31 cellular contexts compared by ENCODE assay signal in genomic region chr4:177391953-177392352, GRCh38. TPM values are rescaled to one million over a fixed set of nuclear protein-coding genes. Genes with fewer than 3 reads are reported as not detected.
DNase-seq lines count a peak whose midpoint lies in the region; ATAC-seq, FAIRE-seq and TF ChIP-seq lines count a peak whose summit lies in the region.
"Had no signal": no experiment of that assay in that cellular context is flagged by ENCODE, and none has a peak within 500 bp of the region (broad histone marks: within the 10 kb centered on the region; RNA-seq: fewer than 3 reads in every experiment).

No MANE protein-coding gene starts in this region.

- no peak overlapping the region for H2AK9ac ChIP-seq in IMR-90 (replicated peaks; ENCODE audit: low read depth, low read length, poor library complexity)

- no peak overlapping the region for H3K56ac ChIP-seq in IMR-90 (ENCODE audit: extremely low read depth, insufficient read depth, low read length)

- H3K9me2 ChIP-seq in SK-N-SH, result no peaks in the 10 kb centered on the region

- H3K9me1 ChIP-seq in IMR-90 (ENCODE audit: insufficient read depth, low read length), result no peaks in the 10 kb centered on the region

- no peak overlapping the region for H3K14ac ChIP-seq in IMR-90 (replicated peaks; ENCODE audit: low read depth, low read length)

- no peaks in the 10 kb centered on the region for H3K4me1 ChIP-seq in IMR-90 (ENCODE audit: control insufficient read depth, insufficient read depth, low read length)
- H3K4me1 ChIP-seq in astrocyte (ENCODE audit: insufficient read depth, low read length), result no peaks in the 10 kb centered on the region
- peaks cover 0 to 16% of the 10 kb centered on the region in 2 donors for H3K4me1 ChIP-seq in naive thymus-derived CD4-positive, alpha-beta T cell (ENCODE audit: control insufficient read depth in 2 of 2, insufficient read depth in 2 of 2, low read length in 2 of 2)
- H3K4me1 ChIP-seq in SK-N-SH (ENCODE audit: control insufficient read depth in 1 of 2, insufficient read depth in 2 of 2, low read depth in 1 of 2, low read length in 1 of 2), result no peaks in the 10 kb centered on the region
- H3K4me1 ChIP-seq: right atrium auricular region, spleen, stomach, thyroid gland had no signal

- no CpG with 5 or more reads among the region's 6 CpGs for WGBS in IMR-90 (ENCODE audit: extremely low coverage in 2 of 2, insufficient read length in 1 of 2), 2 experiments
- 70% methylated on average over 6 of the region's 6 CpGs for WGBS in SK-N-SH (ENCODE audit: low lambda C conversion rate)

- H3K4me2 ChIP-seq in IMR-90 (ENCODE audit: low read depth, low read length) (no peak overlapping the region), astrocyte (ENCODE audit: low read length) (no peak overlapping the region), SK-N-SH (no peak overlapping the region)

- H3K18ac ChIP-seq in IMR-90 (ENCODE audit: low read depth, low read length), result no peak overlapping the region

- no peak for TF ChIP-seq POLR2A in IMR-90 (IDR thresholded peaks at IDR 0.05; ENCODE audit: low read depth, low read length)

- ATAC-seq in IMR-90 (ENCODE audit: low read depth) (no peak), HG02798 (IDR thresholded peaks at IDR 0.05; ENCODE audit: poor library complexity, unreplicated experiment) (no peak)
- no peak for ATAC-seq in naive thymus-derived CD4-positive, alpha-beta T cell
- ATAC-seq: effector memory CD8-positive, alpha-beta T cell; Panc1 had no signal

- H2BK20ac ChIP-seq in IMR-90 (ENCODE audit: low read depth, low read length), result no peak overlapping the region

- BruUV-seq in IMR-90 (replicated peaks; lab: Mats Ljungman, UMichigan), result no TSS peak

- no peaks in the 10 kb centered on the region for H3K9me3 ChIP-seq in IMR-90 (ENCODE audit: control insufficient read depth, insufficient read depth, low read length)
- H3K9me3 ChIP-seq in astrocyte (ENCODE audit: insufficient read depth, low read depth, low read length), result no peaks in the 10 kb centered on the region
- no peaks in the 10 kb centered on the region for H3K9me3 ChIP-seq in naive thymus-derived CD4-positive, alpha-beta T cell (ENCODE audit: control insufficient read depth in 2 of 3, low read length in 3 of 3)
- no peaks in the 10 kb centered on the region for H3K9me3 ChIP-seq in SK-N-SH
- H3K9me3 ChIP-seq: right atrium auricular region, spleen, stomach, thyroid gland had no signal

- peaks cover 40% of the 10 kb centered on the region for H3K4me1 Mint-ChIP-seq in activated naive CD4-positive, alpha-beta T cell treated with anti-CD3 and anti-CD28 coated beads, Interleukin-2, amount 10 ng/mL, durations not matched to agents 7 days and 5 days
- peaks cover 20% of the 10 kb centered on the region for H3K4me1 Mint-ChIP-seq in astrocyte (ENCODE audit: low read depth, unreplicated experiment)
- peaks cover 12 to 45% (median 32%) of the 10 kb centered on the region in 7 donors for H3K4me1 Mint-ChIP-seq in naive thymus-derived CD4-positive, alpha-beta T cell

- H2BK15ac ChIP-seq in IMR-90 (ENCODE audit: low read depth, low read length), result no peak overlapping the region

- peak; percentile 23 for FAIRE-seq in astrocyte (lab: Jason Lieb, UNC)
- FAIRE-seq: GM19239 had no signal

- H3K27ac ChIP-seq in IMR-90 (ENCODE audit: insufficient read depth, low read length) (no peak overlapping the region), astrocyte (ENCODE audit: low read depth, low read length) (no peak overlapping the region), SK-N-SH (ENCODE audit: low read depth in 2 of 2, low read length in 1 of 2) (no peak overlapping the region)
- no peak overlapping the region for H3K27ac ChIP-seq in naive thymus-derived CD4-positive, alpha-beta T cell (ENCODE audit: low read depth, low read length)
- H3K27ac ChIP-seq: HL-60, right atrium auricular region, spleen, stomach, thyroid gland had no signal

- peak overlapping the region; percentile 59 for H3K27ac Mint-ChIP-seq in activated naive CD4-positive, alpha-beta T cell treated with anti-CD3 and anti-CD28 coated beads, Interleukin-2, amount 10 ng/mL, durations not matched to agents 7 days and 5 days
- H3K27ac Mint-ChIP-seq in astrocyte (ENCODE audit: unreplicated experiment), result peak overlapping the region; percentile 1
- peak overlapping the region in 7 of 9 donors; percentile 8 to 84 (median 75) for H3K27ac Mint-ChIP-seq in naive thymus-derived CD4-positive, alpha-beta T cell
- H3K27ac Mint-ChIP-seq: activated naive CD8-positive, alpha-beta T cell treated with anti-CD3 and anti-CD28 coated beads for 36 hours; CD4-positive, CD25-positive, alpha-beta regulatory T cell; effector memory CD8-positive, alpha-beta T cell; T-helper 2 cell treated with Interferon-gamma antibody and Interleukin-4, amounts not matched to agents 5 μg/mL and 100 μg/mL, for 36 hours had no signal

- H3K23ac ChIP-seq in IMR-90 (ENCODE audit: low read depth, low read length), result no peak overlapping the region

- no peak overlapping the region for H2BK5ac ChIP-seq in IMR-90 (ENCODE audit: low read depth, low read length, poor library complexity, severe bottlenecking)

- peaks cover 13% of the 10 kb centered on the region for H3K27me3 Mint-ChIP-seq in activated naive CD4-positive, alpha-beta T cell treated with anti-CD3 and anti-CD28 coated beads, Interleukin-2, amount 10 ng/mL, durations not matched to agents 7 days and 5 days
- no peaks in the 10 kb centered on the region for H3K27me3 Mint-ChIP-seq in astrocyte (ENCODE audit: low read depth, unreplicated experiment)
- H3K27me3 Mint-ChIP-seq in naive thymus-derived CD4-positive, alpha-beta T cell, result peaks cover 0 to 16% (median 0%) of the 10 kb centered on the region in 5 donors
- H3K27me3 Mint-ChIP-seq: activated naive CD8-positive, alpha-beta T cell treated with anti-CD3 and anti-CD28 coated beads for 36 hours; effector memory CD8-positive, alpha-beta T cell had no signal

- H2BK120ac ChIP-seq in IMR-90 (ENCODE audit: low read depth, low read length), result no peak overlapping the region

- no peak overlapping the region for H4K8ac ChIP-seq in IMR-90 (ENCODE audit: low read depth in 2 of 2, low read length in 2 of 2)

- H4K91ac ChIP-seq in IMR-90 (ENCODE audit: insufficient read depth, low read depth, low read length), result no peak overlapping the region

- no peaks in the 10 kb centered on the region for H3K9me3 Mint-ChIP-seq in activated naive CD4-positive, alpha-beta T cell treated with anti-CD3 and anti-CD28 coated beads, Interleukin-2, amount 10 ng/mL, durations not matched to agents 7 days and 5 days
- no peaks in the 10 kb centered on the region for H3K9me3 Mint-ChIP-seq in astrocyte (ENCODE audit: unreplicated experiment)
- no peaks in the 10 kb centered on the region for H3K9me3 Mint-ChIP-seq in naive thymus-derived CD4-positive, alpha-beta T cell
- H3K9me3 Mint-ChIP-seq: activated naive CD8-positive, alpha-beta T cell treated with anti-CD3 and anti-CD28 coated beads for 36 hours; effector memory CD8-positive, alpha-beta T cell; T-helper 2 cell treated with Interferon-gamma antibody and Interleukin-4, amounts not matched to agents 5 μg/mL and 100 μg/mL, for 36 hours had no signal

- H3K36me3 ChIP-seq in IMR-90 (ENCODE audit: control insufficient read depth, insufficient read depth, low read length) (no peaks in the 10 kb centered on the region), astrocyte (ENCODE audit: insufficient read depth, low read length) (no peaks in the 10 kb centered on the region), SK-N-SH (replicated peaks in 1 of 2; ENCODE audit: control insufficient read depth in 1 of 2, insufficient read depth in 2 of 2, low read length in 1 of 2) (no peaks in the 10 kb centered on the region)
- no peaks in the 10 kb centered on the region for H3K36me3 ChIP-seq in naive thymus-derived CD4-positive, alpha-beta T cell (ENCODE audit: control insufficient read depth in 2 of 3, insufficient read depth in 3 of 3, low read length in 3 of 3)
- H3K36me3 ChIP-seq: right atrium auricular region, spleen, stomach, thyroid gland had no signal

- in situ Hi-C loops in IMR-90 (cut with MboI; ENCODE audit: low sequenced_read_pairs), result no loop called here

- no peak for TF ChIP-seq CTCF in IMR-90 (conservative IDR thresholded peaks at IDR 0.05; ENCODE audit: low read depth, low read length)
- TF ChIP-seq CTCF in astrocyte (IDR thresholded peaks at IDR 0.05; ENCODE audit: insufficient read depth, low read depth, low read length), result no peak
- TF ChIP-seq CTCF in SK-N-SH (IDR thresholded peaks at IDR 0.05), result no peak

- CTCF ChIA-PET in activated naive CD4-positive, alpha-beta T cell treated with anti-CD3 and anti-CD28 coated beads, Interleukin-2, amount 10 ng/mL, durations not matched to agents 7 days and 5 days (lab: Charles Lee), result no interaction called here
- CTCF ChIA-PET in IMR-90 (lab: Yijun Ruan, JAX), result interaction anchor here (0.5 kb wide), 1 partner anchor 10 kb away, joined by 3 read pairs; no protein-coding TSS in a partner anchor
- CTCF ChIA-PET in naive thymus-derived CD4-positive, alpha-beta T cell (lab: Charles Lee), result interaction anchor here (0.7 kb wide), 1 partner anchor 1068 kb away, joined by 3 read pairs; no protein-coding TSS in a partner anchor
- CTCF ChIA-PET in SK-N-SH (lab: Yijun Ruan, JAX), result no interaction called here

- H4K5ac ChIP-seq in IMR-90 (ENCODE audit: low read depth, low read length), result no peak overlapping the region

- H4K20me1 ChIP-seq in IMR-90 (ENCODE audit: insufficient read depth, low read length) (no peaks in the 10 kb centered on the region), astrocyte (ENCODE audit: insufficient read depth, low read length) (no peaks in the 10 kb centered on the region), SK-N-SH (ENCODE audit: insufficient read depth) (no peaks in the 10 kb centered on the region)

- no peak overlapping the region for H3K4ac ChIP-seq in IMR-90 (ENCODE audit: low read depth, low read length)

- TF ChIP-seq RAD21 in IMR-90 (IDR thresholded peaks at IDR 0.05; ENCODE audit: low read length) (no peak), SK-N-SH (IDR thresholded peaks at IDR 0.05; ENCODE audit: low read length) (no peak)

- dilution Hi-C loops in IMR-90 (cut with HindIII; ENCODE audit: low sequenced_read_pairs, unreplicated experiment), result no loop called here

- H2AK5ac ChIP-seq in IMR-90 (ENCODE audit: low read depth, low read length), result no peak overlapping the region

- POLR2A ChIA-PET in IMR-90 (lab: Charles Lee; ENCODE audit: unreplicated experiment) (no interaction called here), SK-N-SH (lab: Yijun Ruan, JAX) (no interaction called here)
- POLR2A ChIA-PET in naive thymus-derived CD4-positive, alpha-beta T cell (lab: Charles Lee), result interaction anchor here (6.5 kb wide), 1 partner anchor 50 kb away, joined by 72 read pairs; the partner anchor contains the start of gene AGA

- no peak overlapping the region for H3K9ac ChIP-seq in IMR-90 (ENCODE audit: low read depth, low read length)
- H3K9ac ChIP-seq in astrocyte (ENCODE audit: low read length), result no peak overlapping the region
- no peak overlapping the region for H3K9ac ChIP-seq in SK-N-SH

- H3K27me3 ChIP-seq in IMR-90 (ENCODE audit: control insufficient read depth, insufficient read depth, low read length), result no peaks in the 10 kb centered on the region
- no peaks in the 10 kb centered on the region for H3K27me3 ChIP-seq in astrocyte (ENCODE audit: insufficient read depth, low read length)
- no peaks in the 10 kb centered on the region for H3K27me3 ChIP-seq in naive thymus-derived CD4-positive, alpha-beta T cell (ENCODE audit: control insufficient read depth in 2 of 2, insufficient read depth in 2 of 2, low read length in 2 of 2)
- no peaks in the 10 kb centered on the region for H3K27me3 ChIP-seq in SK-N-SH (ENCODE audit: insufficient read depth)
- H3K27me3 ChIP-seq: right atrium auricular region, stomach, thyroid gland had no signal

- H3F3A ChIP-seq in SK-N-SH (replicated peaks; ENCODE audit: insufficient read depth), result no peaks in the 10 kb centered on the region

- H3K79me2 ChIP-seq in astrocyte (ENCODE audit: insufficient read depth, low read length) (no peaks in the 10 kb centered on the region), SK-N-SH (ENCODE audit: insufficient read depth) (no peaks in the 10 kb centered on the region)

- no peak overlapping the region for H2AFZ ChIP-seq in IMR-90 (replicated peaks; ENCODE audit: low read length, poor library complexity)
- H2AFZ ChIP-seq in astrocyte (ENCODE audit: low read depth, low read length), result no peak overlapping the region
- no peak overlapping the region for H2AFZ ChIP-seq in SK-N-SH (ENCODE audit: low read depth)

- TF ChIP-seq EP300 in SK-N-SH (IDR thresholded peaks at IDR 0.05; ENCODE audit: borderline replicate concordance in 1 of 2, low read depth in 1 of 2, low read length in 1 of 2), result no peak

- no peaks in the 10 kb centered on the region for H3K36me3 Mint-ChIP-seq in activated naive CD4-positive, alpha-beta T cell treated with anti-CD3 and anti-CD28 coated beads, Interleukin-2, amount 10 ng/mL, durations not matched to agents 7 days and 5 days
- no peaks in the 10 kb centered on the region for H3K36me3 Mint-ChIP-seq in astrocyte (ENCODE audit: low read depth, unreplicated experiment)
- no peaks in the 10 kb centered on the region for H3K36me3 Mint-ChIP-seq in naive thymus-derived CD4-positive, alpha-beta T cell
- H3K36me3 Mint-ChIP-seq: activated naive CD8-positive, alpha-beta T cell treated with anti-CD3 and anti-CD28 coated beads for 36 hours; CD4-positive, CD25-positive, alpha-beta regulatory T cell had no signal

- intact Hi-C loops in IMR-90 (cut with micrococcal nuclease), result no loop called here
- intact Hi-C loops in naive thymus-derived CD4-positive, alpha-beta T cell (cut with micrococcal nuclease), result loop anchor here (2.0 to 5.0 kb wide), 2 partner anchors 51 to 85 kb away; partner anchors contain the start of genes AGA (in 1 of the 2) and NEIL3 (in 1 of the 2)

- no peak overlapping the region for H3K4me3 ChIP-seq in IMR-90 (ENCODE audit: insufficient read depth, low read depth, low read length)
- no peak overlapping the region for H3K4me3 ChIP-seq in astrocyte (ENCODE audit: insufficient read depth, low read depth, low read length)
- H3K4me3 ChIP-seq in naive thymus-derived CD4-positive, alpha-beta T cell (ENCODE audit: low read length), result no peak overlapping the region
- H3K4me3 ChIP-seq in SK-N-SH (ENCODE audit: low read depth in 2 of 2, low read length in 1 of 2), result no peak overlapping the region
- H3K4me3 ChIP-seq: right atrium auricular region, spleen, stomach, thyroid gland had no signal

- no peak overlapping the region for H3K4me3 Mint-ChIP-seq in activated naive CD4-positive, alpha-beta T cell treated with anti-CD3 and anti-CD28 coated beads, Interleukin-2, amount 10 ng/mL, durations not matched to agents 7 days and 5 days
- no peak overlapping the region for H3K4me3 Mint-ChIP-seq in astrocyte (ENCODE audit: unreplicated experiment)
- peak overlapping the region in 9 of 10 donors; percentile 2 to 78 (median 74) for H3K4me3 Mint-ChIP-seq in naive thymus-derived CD4-positive, alpha-beta T cell
- H3K4me3 Mint-ChIP-seq: activated naive CD8-positive, alpha-beta T cell treated with anti-CD3 and anti-CD28 coated beads for 36 hours; effector memory CD8-positive, alpha-beta T cell; T-helper 2 cell treated with Interferon-gamma antibody and Interleukin-4, amounts not matched to agents 5 μg/mL and 100 μg/mL, for 36 hours had no signal

- DNase-seq in activated naive CD4-positive, alpha-beta T cell treated with anti-CD3 and anti-CD28 coated beads, Interleukin-2, amount 10 ng/mL, durations not matched to agents 7 days and 5 days, result no peak
- DNase-seq in activated naive CD4-positive, alpha-beta T cell treated with Interleukin-2 at 50 U/mL for 16 hours, result no peak
- DNase-seq in IMR-90 (no peak), astrocyte (ENCODE audit: low read depth) (no peak), SK-N-SH (no peak), GF-D8 (lab: John Stamatoyannopoulos, UW) (no peak)
- DNase-seq in naive thymus-derived CD4-positive, alpha-beta T cell, result no peak
- DNase-seq: activated CD4-positive, alpha-beta T cell treated with anti-CD3 and anti-CD28 coated beads for 48 hours; activated naive CD8-positive, alpha-beta T cell treated with anti-CD3 and anti-CD28 coated beads for 36 hours; AML-193; CD4-positive, CD25-positive, alpha-beta regulatory T cell; central memory CD4-positive, alpha-beta T cell; effector memory CD8-positive, alpha-beta T cell; glutamatergic neuron; Karpas-422; mesendoderm; NCI-H1417 treated with DMSO at 0.1 percent for 48 hours; NCI-H2081; NCI-H2227 treated with DMSO at 0.1 percent for 48 hours; NCI-H526; SHP77; spleen; stimulated activated CD8-positive, alpha-beta memory T cell treated with anti-CD3 and anti-CD28 coated beads, Interleukin-4, amount 100 ng/mL, for 48 hours; stomach; thyroid gland had no signal

- H3K79me1 ChIP-seq in IMR-90 (ENCODE audit: low read depth in 1 of 2, low read length in 2 of 2), result no peaks in the 10 kb centered on the region

RNA-seq across cellular contexts. Expression of gene AGA, which starts 50.3 kb away (rescaled TPM):
- total RNA-seq in IMR-90 (2012; rRNA removed), result 35.8 and 38.5 TPM in 2 replicates
- polyA plus RNA-seq in IMR-90 (2012; rRNA removed), result 24.7 and 26.3 TPM in 2 replicates
- 21.4 and 27.6 TPM in 2 replicates for polyA plus RNA-seq in IMR-90 (2012; cell fraction: cytosol; rRNA removed)
- 9.2 and 18.4 TPM in 2 replicates for polyA plus RNA-seq in IMR-90 (2012; cell fraction: nucleus; rRNA removed; ENCODE audit: low replicate concordance)
- total RNA-seq in astrocyte, result 15.1 and 17.1 TPM in 2 replicates
- 10 to 100 TPM; 20.4 to 28.4 (median 24.0) TPM for total RNA-seq in naive thymus-derived CD4-positive, alpha-beta T cell
- polyA plus RNA-seq in naive thymus-derived CD4-positive, alpha-beta T cell, result 10 to 100 TPM; 27.0 to 32.8 TPM
- 36.8 and 41.7 TPM in 2 replicates for polyA plus RNA-seq in SK-N-SH (2012; rRNA removed)
- 40.6 and 43.8 TPM in 2 replicates for polyA plus RNA-seq in SK-N-SH (2012; cell fraction: cytosol; rRNA removed)
- 27.7 and 37.2 TPM in 2 replicates for polyA plus RNA-seq in SK-N-SH (2012; cell fraction: nucleus; rRNA removed)

Comparison
In these comparisons a context has a peak if more than half of its experiments do, and no peak if none do; other contexts are left out.
1. H3K27ac Mint-ChIP-seq: peak in every context shown above with its lines; median percentile 75 in naive thymus-derived CD4-positive, alpha-beta T cell; 59 in activated naive CD4-positive, alpha-beta T cell treated with anti-CD3 and anti-CD28 coated beads, Interleukin-2, amount 10 ng/mL, durations not matched to agents 7 days and 5 days; 1 in astrocyte.
2. H3K4me3 Mint-ChIP-seq: peak in naive thymus-derived CD4-positive, alpha-beta T cell (9 of 10); none in activated naive CD4-positive, alpha-beta T cell treated with anti-CD3 and anti-CD28 coated beads, Interleukin-2, amount 10 ng/mL, durations not matched to agents 7 days and 5 days (single experiment) and astrocyte (single experiment).
3. CTCF ChIA-PET loops: an anchor here in IMR-90 (0.5 kb wide) and naive thymus-derived CD4-positive, alpha-beta T cell (0.7 kb wide); none called in activated naive CD4-positive, alpha-beta T cell treated with anti-CD3 and anti-CD28 coated beads, Interleukin-2, amount 10 ng/mL, durations not matched to agents 7 days and 5 days and SK-N-SH.